ENCODE assay signal across 24 cellular contexts in the genomic region with DNA sequence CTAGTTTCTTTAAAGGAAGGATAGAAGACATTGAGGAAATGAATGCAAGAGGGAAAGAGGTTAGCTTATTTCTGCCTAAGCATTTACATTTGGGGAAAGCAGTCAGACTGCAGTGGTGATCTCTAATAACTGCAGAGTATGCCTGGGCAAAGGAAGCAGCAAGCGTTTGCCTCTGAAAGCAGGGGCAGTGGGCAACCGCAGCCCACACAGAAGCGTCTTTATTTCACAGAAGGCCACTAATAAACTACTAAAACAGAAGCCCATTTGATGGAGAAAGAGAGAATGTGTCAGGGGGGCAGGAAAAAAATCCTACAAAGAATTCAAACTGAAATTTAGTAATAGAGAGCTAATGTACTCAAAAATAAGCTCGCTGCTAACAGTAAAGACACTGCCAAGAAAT. TPM values are rescaled to one million over a fixed set of nuclear protein-coding genes. Genes with fewer than 3 reads are reported as not detected.
"Had no signal": no experiment of that assay in that cellular context is flagged by ENCODE, and none has a peak within 500 bp of the region (broad histone marks: within the 10 kb centered on the region; RNA-seq: fewer than 3 reads in every experiment).

No MANE protein-coding gene starts in this region.

- ATAC-seq: activated CD4-positive, alpha-beta T cell treated with anti-CD3 and anti-CD28 coated beads for 36 hours; activated T-helper 17 cell treated with anti-CD3 and anti-CD28 coated beads, Interleukin-2, amount 50 U/mL, for 72 hours had no signal

- DNase-seq: activated CD4-positive, alpha-beta memory T cell treated with anti-CD3 and anti-CD28 coated beads, Interleukin-2, amount 10 ng/mL, durations not matched to agents 7 days and 5 days; activated CD4-positive, alpha-beta T cell treated with anti-CD3 and anti-CD28 coated beads for 36 hours; activated CD4-positive, alpha-beta T cell treated with anti-CD3 and anti-CD28 coated beads, Interleukin-2, amount 50 U/mL, for 1 hour; activated CD4-positive, CD25-positive, alpha-beta regulatory T cell; activated gamma-delta T cell; activated naive CD4-positive, alpha-beta T cell treated with anti-CD3 and anti-CD28 coated beads for 36 hours; activated T-cell treated with anti-CD3 and anti-CD28 coated beads for 4 hours; activated T-cell treated with anti-CD3 and anti-CD28 coated beads, Interleukin-2, amount 50 U/mL, for 48 hours; MV-4-11; NCI-H1092 treated with DMSO at 0.1 percent for 48 hours; NCI-H1417 treated with DMSO at 0.1 percent for 48 hours; NCI-H1694; NCI-H2029; NCI-H2107; NCI-H2171 treated with DMSO at 0.1 percent for 48 hours; NCI-H226; NCI-H510A treated with DMSO at 0.1 percent for 48 hours; PC-9; SK-N-SH; T-helper 1 cell had no signal

RNA-seq across cellular contexts. Expression of gene LRRTM4, which starts 53.1 kb away (rescaled TPM):
- total RNA-seq: activated CD4-positive, alpha-beta memory T cell treated with anti-CD3 and anti-CD28 coated beads, Interleukin-2, amount 10 ng/mL, durations not matched to agents 7 days and 5 days; activated CD4-positive, alpha-beta T cell treated with anti-CD3 and anti-CD28 coated beads for 36 hours; activated CD8-positive, alpha-beta memory T cell treated with anti-CD3 and anti-CD28 coated beads for 36 hours; activated naive CD4-positive, alpha-beta T cell treated with anti-CD3 and anti-CD28 coated beads for 36 hours; activated T-helper 17 cell treated with anti-CD3 and anti-CD28 coated beads, Interleukin-2, amount 50 U/mL, for 72 hours; MCF 10A; T-helper 2 cell treated with Interferon-gamma antibody and Interleukin-4, amounts not matched to agents 100 ng/mL and 5 ng/mL, for 36 hours had no signal
